ENCODE assay signal across 1 cellular context in genomic region chr12:112005419-112006395, GRCh38.
A peak's percentile ranks its signal among the peaks of the same experiment; 100 is the strongest.
TF ChIP-seq lines count a peak whose summit lies in the region.

No MANE protein-coding gene starts in this region.

TF ChIP-seq in K562, 482 proteins besides CTCF, POLR2A, EP300 and RAD21 (continued from another document and continues in another):
- TF ChIP-seq SMAD4 (CRISPR knock-in tag; conservative IDR thresholded peaks at IDR 0.05) = 0 out of 2 replicates have a peak, but pooled peaks have one; percentile 24
- TF ChIP-seq BCOR (IDR thresholded peaks at IDR 0.05) = 0 out of 2 replicates have a peak, but pooled peaks have one; percentile 18
- peak; percentile 60 for TF ChIP-seq POLR2B (IDR thresholded peaks at IDR 0.05; ENCODE audit: low read depth, partially characterized antibody)
- 0 out of 2 replicates have a peak, but pooled peaks have one; percentile 41 for TF ChIP-seq NFRKB (IDR thresholded peaks at IDR 0.05; ENCODE audit: low read depth)
- TF ChIP-seq ESRRA (IDR thresholded peaks at IDR 0.05; ENCODE audit: borderline replicate concordance, low read depth) = peak; percentile 91
- peak; percentile 55 to 82 for TF ChIP-seq MLLT1 (IDR thresholded peaks at IDR 0.05)
- peak; percentile 51; the same call in 1 of the 2 replicates for TF ChIP-seq ZNF512 (tag; IDR thresholded peaks at IDR 0.05)
- 0 out of 2 replicates have a peak, but pooled peaks have one; percentile 31 for TF ChIP-seq ATF7 (IDR thresholded peaks at IDR 0.05)
- no peak for TF ChIP-seq ZZZ3 (IDR thresholded peaks at IDR 0.05)
- no peak for TF ChIP-seq ZNF778 (CRISPR knock-in tag; IDR thresholded peaks at IDR 0.05)
- TF ChIP-seq ZBTB5 (IDR thresholded peaks at IDR 0.05) = peak; percentile 64; the same call in 1 of the 2 replicates
- TF ChIP-seq ILF3 (IDR thresholded peaks at IDR 0.05; ENCODE audit: borderline replicate concordance) = no peak
- TF ChIP-seq PHTF2 (CRISPR knock-in tag; IDR thresholded peaks at IDR 0.05) = no peak
- peak; percentile 94 for TF ChIP-seq DPF2 (IDR thresholded peaks at IDR 0.05)
- peak; percentile 63; the same call in 1 of the 2 replicates for TF ChIP-seq MAFK (IDR thresholded peaks at IDR 0.05; ENCODE audit: low read length)
- no peak for TF ChIP-seq THAP7 (CRISPR knock-in tag; IDR thresholded peaks at IDR 0.05)
- peak; percentile 73 for TF ChIP-seq DACH1 (IDR thresholded peaks at IDR 0.05; ENCODE audit: partially characterized antibody)
- TF ChIP-seq HNRNPUL1 (IDR thresholded peaks at IDR 0.05; ENCODE audit: low read length) = no peak
- 0 out of 4 replicates have a peak, but pooled peaks of 1 of the 2 experiments have one; percentile 26 for TF ChIP-seq TEAD1 (CRISPR knock-in tag; IDR thresholded peaks at IDR 0.05)
- TF ChIP-seq MNT (conservative IDR thresholded peaks at IDR 0.05) = 0 out of 4 replicates have a peak, but pooled peaks of 1 of the 2 experiments have one; percentile 48
- TF ChIP-seq TSC22D4 (tag; IDR thresholded peaks at IDR 0.05) = 0 out of 2 replicates have a peak, but pooled peaks have one; percentile 11
- no peak for TF ChIP-seq TAF7 (tag; IDR thresholded peaks at IDR 0.05)
- no peak for TF ChIP-seq VEZF1 (CRISPR knock-in tag; IDR thresholded peaks at IDR 0.05)
- TF ChIP-seq ZEB2 (IDR thresholded peaks at IDR 0.05) = peak; percentile 52; the same call in 1 of the 2 replicates
- TF ChIP-seq NR2C1 (IDR thresholded peaks at IDR 0.05) = peak; percentile 55; the same call in 1 of the 2 replicates
- TF ChIP-seq NR2C1 (tag; IDR thresholded peaks at IDR 0.05) = no peak
- peak; percentile 31; the same call in 1 of the 2 replicates for TF ChIP-seq ARID2 (IDR thresholded peaks at IDR 0.05)
- peak; percentile 74; the same call in 1 of the 2 replicates for TF ChIP-seq TRIM25 (IDR thresholded peaks at IDR 0.05; ENCODE audit: borderline replicate concordance)
- TF ChIP-seq ZNF384 (IDR thresholded peaks at IDR 0.05; ENCODE audit: low read depth, low read length) = no peak
- peak; percentile 50; the same call in 1 of the 2 replicates for TF ChIP-seq ZBTB40 (IDR thresholded peaks at IDR 0.05)
- no peak for TF ChIP-seq ZBTB40 (CRISPR knock-in tag; IDR thresholded peaks at IDR 0.05)
- peak; percentile 58 to 69; a peak in 3 of 4 replicates for TF ChIP-seq FOXK2 (conservative IDR thresholded peaks at IDR 0.05 in 1 of 2, IDR thresholded peaks at IDR 0.05 in 1 of 2; ENCODE audit: low read depth in 2 of 2)
- peak; percentile 70 for TF ChIP-seq TFAP4 (CRISPR knock-in tag; IDR thresholded peaks at IDR 0.05; ENCODE audit: borderline replicate concordance)
